Comparison of ENCODE assay signal across 19 cellular contexts in genomic region chr1:173733912-173734311, GRCh38. TPM values are rescaled to one million over a fixed set of nuclear protein-coding genes. Genes with fewer than 3 reads are reported as not detected.
DNase-seq lines count a peak whose midpoint lies in the region; FAIRE-seq and TF ChIP-seq lines count a peak whose summit lies in the region.
"Had no signal": no experiment of that assay in that cellular context is flagged by ENCODE, and none has a peak within 500 bp of the region (broad histone marks: within the 10 kb centered on the region; RNA-seq: fewer than 3 reads in every experiment).

No MANE protein-coding gene starts in this region.

- no peak overlapping the region for H2BK5ac ChIP-seq in trophoblast cell (ENCODE audit: low read depth, low read length, poor library complexity)

- no peaks in the 10 kb centered on the region for H3K27me3 ChIP-seq in trophoblast cell (ENCODE audit: insufficient read depth, low read length)
- H3K27me3 ChIP-seq: BLaER1, MG63, SJSA1 had no signal

- intact Hi-C loops in kidney (cut with DNase I), result no loop called here

- H4K91ac ChIP-seq in trophoblast cell (ENCODE audit: low read depth, low read length), result no peak overlapping the region

- H3K27ac ChIP-seq in kidney (ENCODE audit: low read depth in 2 of 2, low read length in 2 of 2), result peak overlapping the region; percentile 22 to 65
- H3K27ac ChIP-seq in trophoblast cell (ENCODE audit: low read depth, low read length), result no peak overlapping the region
- H3K27ac ChIP-seq: 22Rv1, BLaER1, RWPE1, SJSA1 had no signal

- H2AFZ ChIP-seq in trophoblast cell (ENCODE audit: insufficient read depth, low read length, poor library complexity), result no peak overlapping the region

- DNase-seq in DMS 273 (lab: John Stamatoyannopoulos, UW; ENCODE audit: unreplicated experiment) (peak; percentile 52), DMS 273 treated with DMSO at 0.1 percent for 48 hours (lab: John Stamatoyannopoulos, UW) (no peak), NCI-H446 (lab: John Stamatoyannopoulos, UW) (peak; percentile 49 to 82), kidney (no peak), occipital lobe (lab: John Stamatoyannopoulos, UW) (peak; percentile 2), GM20000 (ENCODE audit: low spot score) (no peak), HFFc6 (no peak), trophoblast cell (no peak)
- DNase-seq: H7, MG63, NCI-H1092, NCI-H146, NCI-H2081 treated with DMSO at 0.1 percent for 48 hours, NCI-H226 had no signal

- TF ChIP-seq CTCF in kidney (IDR thresholded peaks at IDR 0.05; ENCODE audit: borderline replicate concordance, extremely low read depth, insufficient read depth) (no peak), GM20000 (IDR thresholded peaks at IDR 0.05; ENCODE audit: extremely low read depth, missing control alignments) (no peak), HFFc6 (IDR thresholded peaks at IDR 0.05) (no peak)

- peaks cover 40% of the 10 kb centered on the region for H3K36me3 Mint-ChIP-seq in HFFc6 (ENCODE audit: low read depth)

- no peak overlapping the region for H3K14ac ChIP-seq in trophoblast cell (ENCODE audit: low read length)

- no peak overlapping the region for H2BK12ac ChIP-seq in trophoblast cell (ENCODE audit: low read length)

- H3K27ac Mint-ChIP-seq in HFFc6, result no peak overlapping the region

- no peak overlapping the region for H4K8ac ChIP-seq in trophoblast cell (ENCODE audit: low read depth, low read length)

- no peak overlapping the region for H3K4me3 Mint-ChIP-seq in HFFc6

- H3K4ac ChIP-seq in trophoblast cell (ENCODE audit: low read depth, low read length), result no peak overlapping the region

- no peak overlapping the region for H2AK5ac ChIP-seq in trophoblast cell (ENCODE audit: low read length)

- H2BK120ac ChIP-seq in trophoblast cell (ENCODE audit: insufficient read depth, low read length, poor library complexity), result no peak overlapping the region

- no peaks in the 10 kb centered on the region for H3K79me2 ChIP-seq in trophoblast cell (ENCODE audit: control insufficient read depth, insufficient read depth, low read length, poor library complexity)

- no peak overlapping the region for H4K12ac ChIP-seq in trophoblast cell (ENCODE audit: low read depth, low read length)

- H3K27me3 Mint-ChIP-seq in HFFc6 (ENCODE audit: insufficient read depth), result no peaks in the 10 kb centered on the region

- H3K36me3 ChIP-seq in kidney (ENCODE audit: control insufficient read depth in 1 of 2, insufficient read depth in 2 of 2, low read length in 2 of 2), result no peaks in the 10 kb centered on the region
- H3K36me3 ChIP-seq in trophoblast cell (ENCODE audit: control insufficient read depth in 1 of 2, insufficient read depth in 2 of 2, low read length in 2 of 2), result peaks cover 6% of the 10 kb centered on the region in 2 experiments

- no peak overlapping the region for H3K23ac ChIP-seq in trophoblast cell (ENCODE audit: low read length)

- no peak for FAIRE-seq in kidney (lab: Jason Lieb, UNC)
- FAIRE-seq: GM12892 had no signal

- H3K9ac ChIP-seq in kidney (ENCODE audit: low read length in 2 of 2), result no peak overlapping the region
- no peak overlapping the region for H3K9ac ChIP-seq in trophoblast cell (ENCODE audit: low read length)
- H3K9ac ChIP-seq: BLaER1 had no signal

- H3K18ac ChIP-seq in trophoblast cell (ENCODE audit: low read length), result no peak overlapping the region

- no peak overlapping the region for H3K4me2 ChIP-seq in trophoblast cell (ENCODE audit: low read length)
- H3K4me2 ChIP-seq: BLaER1 had no signal

- H3K9me3 Mint-ChIP-seq in HFFc6, result no peaks in the 10 kb centered on the region; the same call in 1 of the 2 replicates

- H3K9me3 ChIP-seq in kidney (ENCODE audit: control insufficient read depth in 1 of 2, low read length in 2 of 2) (peaks cover 0 to 3% of the 10 kb centered on the region in 2 donors), trophoblast cell (ENCODE audit: insufficient read depth, low read depth, low read length) (no peaks in the 10 kb centered on the region)
- H3K9me3 ChIP-seq: SJSA1 had no signal

- WGBS in trophoblast cell (ENCODE audit: extremely low coverage, insufficient coverage, insufficient read length), result no CpG with 5 or more reads among the region's 9 CpGs

- no peaks in the 10 kb centered on the region for H3K4me1 Mint-ChIP-seq in HFFc6 (ENCODE audit: low read depth)

- no peaks in the 10 kb centered on the region for H3K79me1 ChIP-seq in trophoblast cell (ENCODE audit: low read length)

- H3K4me3 ChIP-seq in kidney (ENCODE audit: low read length in 2 of 2) (no peak overlapping the region), trophoblast cell (ENCODE audit: low read depth, low read length) (no peak overlapping the region)
- H3K4me3 ChIP-seq: BLaER1, MG63, SJSA1 had no signal

- H3K4me1 ChIP-seq in kidney (ENCODE audit: control insufficient read depth in 1 of 2, insufficient read depth in 1 of 2, low read depth in 1 of 2, low read length in 2 of 2) (no peaks in the 10 kb centered on the region), trophoblast cell (ENCODE audit: control insufficient read depth in 1 of 2, insufficient read depth in 2 of 2, low read length in 2 of 2) (no peaks in the 10 kb centered on the region)
- H3K4me1 ChIP-seq: BLaER1, SJSA1 had no signal

RNA-seq across cellular contexts. Expression of gene KLHL20, which starts 19.1 kb away (rescaled TPM):
- 23.5 TPM for total RNA-seq in kidney
- 6.2 TPM for polyA plus RNA-seq in kidney (ENCODE audit: insufficient read depth, low read depth, low replicate concordance)
- 34.9 TPM for total RNA-seq in occipital lobe
- 10 to 100 TPM; 25.8 to 30.0 (median 27.9) TPM for total RNA-seq in HFFc6 (2021; fragmentation: NEBNext Ultra II Directional; extraction: Animal tissue kit (Norgen Biotek cat#: 25700))
- 7.7 and 7.9 TPM in 2 replicates for polyA plus RNA-seq in trophoblast cell (2013)

Comparison
In these comparisons a context has a peak if more than half of its experiments do, and no peak if none do; other contexts are left out.
1. DNase-seq: peak in DMS 273 (single experiment), NCI-H446 (2 of 2) and occipital lobe (single experiment); none in DMS 273 treated with DMSO at 0.1 percent for 48 hours (single experiment), kidney (single experiment), GM20000 (single experiment), HFFc6 (single experiment) and trophoblast cell (0 of 2).